10 cellular contexts compared by ENCODE assay signal in genomic region chr10:91296471-91296870, GRCh38.
DNase-seq lines count a peak whose midpoint lies in the region; ATAC-seq and TF ChIP-seq lines count a peak whose summit lies in the region.
"Had no signal": no experiment of that assay in that cellular context is flagged by ENCODE, and none has a peak within 500 bp of the region (broad histone marks: within the 10 kb centered on the region; RNA-seq: fewer than 3 reads in every experiment).

No MANE protein-coding gene starts in this region.

- no peak overlapping the region for H3K27ac Mint-ChIP-seq in CD4-positive, alpha-beta T cell

- in situ Hi-C loops in ACHN (cut with HindIII; ENCODE audit: low pct_ligation_motif_present, low pct_unique_long_range_greater_than_20kb, low sequenced_read_pairs), result no loop called here

- no peaks in the 10 kb centered on the region for H3K9me3 Mint-ChIP-seq in CD4-positive, alpha-beta T cell

- peaks cover 7% of the 10 kb centered on the region for H3K27me3 Mint-ChIP-seq in CD4-positive, alpha-beta T cell

- H3K27me3 ChIP-seq in CD4-positive, alpha-beta T cell (ENCODE audit: control insufficient read depth, insufficient read depth, low read length), result no peaks in the 10 kb centered on the region

- intact Hi-C loops in CD4-positive, alpha-beta T cell (cut with DNase I, micrococcal nuclease), result loop anchor here (5.0 to 10.0 kb wide), 5 partner anchors 96 to 1138 kb away; partner anchors contain the start of gene HECTD2 (in 1 of the 2)

- TF ChIP-seq POLR2A in erythroblast (IDR thresholded peaks at IDR 0.05; ENCODE audit: low read length), result no peak

- ATAC-seq in CD4-positive, alpha-beta T cell (ENCODE audit: poor library complexity), result no peak

- H3K27ac ChIP-seq in CD4-positive, alpha-beta T cell (ENCODE audit: low read depth, low read length), result no peak overlapping the region

- no peaks in the 10 kb centered on the region for H3K9me3 ChIP-seq in CD4-positive, alpha-beta T cell (ENCODE audit: control insufficient read depth, low read length)

- POLR2A ChIA-PET in CD4-positive, alpha-beta T cell (lab: Charles Lee), result no interaction called here

- TF ChIP-seq CTCF in GM12874 (IDR thresholded peaks at IDR 0.05; ENCODE audit: insufficient read depth, low read depth, low read length), result 0 out of 2 replicates have a peak, but pooled peaks have one; percentile 23
- TF ChIP-seq CTCF in CD4-positive, alpha-beta T cell (IDR thresholded peaks at IDR 0.05), result no peak

- no peaks in the 10 kb centered on the region for H3K36me3 Mint-ChIP-seq in CD4-positive, alpha-beta T cell (ENCODE audit: low read depth)

- CTCF ChIA-PET in CD4-positive, alpha-beta T cell (lab: Charles Lee), result interaction anchor here (1.1 kb wide), 1 partner anchor 337 kb away, joined by 3 read pairs; no protein-coding TSS in a partner anchor

- H3K4me3 Mint-ChIP-seq in CD4-positive, alpha-beta T cell, result no peak overlapping the region

- peaks cover 10% of the 10 kb centered on the region for H3K4me1 Mint-ChIP-seq in CD4-positive, alpha-beta T cell (ENCODE audit: low read depth)

- peak; percentile 28 for DNase-seq in ACHN
- DNase-seq in NCI-H69 (lab: John Stamatoyannopoulos, UW), result peak; percentile 13
- peak; percentile 8 to 31 for DNase-seq in erythroblast (lab: John Stamatoyannopoulos, UW)
- DNase-seq in NCI-H2227 treated with DMSO at 0.1 percent for 48 hours (lab: John Stamatoyannopoulos, UW), result no peak
- no peak for DNase-seq in OCI-M2 (lab: John Stamatoyannopoulos, UW; ENCODE audit: unreplicated experiment)
- DNase-seq in stimulated activated CD8-positive, alpha-beta memory T cell treated with anti-CD3 and anti-CD28 coated beads, Interleukin-4, amount 100 ng/mL, for 48 hours, result no peak
- no peak for DNase-seq in CD4-positive, alpha-beta T cell
- DNase-seq: activated effector memory CD4-positive, alpha-beta T cell treated with anti-CD3 and anti-CD28 coated beads, Interleukin-2, amount 50 U/mL, for 16 hours; T-helper 1 cell had no signal

Comparison
In these comparisons a context has a peak if more than half of its experiments do, and no peak if none do; other contexts are left out.
1. DNase-seq: peak in ACHN (single experiment), NCI-H69 (single experiment) and erythroblast (2 of 2); none in NCI-H2227 treated with DMSO at 0.1 percent for 48 hours (single experiment), OCI-M2 (single experiment), stimulated activated CD8-positive, alpha-beta memory T cell treated with anti-CD3 and anti-CD28 coated beads, Interleukin-4, amount 100 ng/mL, for 48 hours (single experiment) and CD4-positive, alpha-beta T cell (0 of 10).